In genomic region chr7:1736469-1736817, GRCh38 we compare ENCODE assay signal across 24 cellular contexts.
"Had no signal": no experiment of that assay in that cellular context is flagged by ENCODE, and none has a peak within 500 bp of the region (broad histone marks: within the 10 kb centered on the region; RNA-seq: fewer than 3 reads in every experiment).

No MANE protein-coding gene starts in this region.

- H3K4me3 ChIP-seq: hepatocyte, lower lobe of right lung, ovary, right atrium auricular region, skin epidermis, stomach, testis, thyroid gland, transverse colon, upper lobe of left lung had no signal

- H3K27me3 ChIP-seq: hepatocyte, ovary, right atrium auricular region, testis, thyroid gland, upper lobe of left lung had no signal

- H3K4me2 ChIP-seq: hepatocyte had no signal

- H3K4me1 ChIP-seq: stomach, testis, thyroid gland, transverse colon had no signal

- H2AFZ ChIP-seq: hepatocyte had no signal

- H3K79me2 ChIP-seq: hepatocyte had no signal

- ATAC-seq: left cardiac atrium; left lobe of liver; lower lobe of right lung; naive thymus-derived CD8-positive, alpha-beta T cell; sciatic nerve; stimulated activated naive B cell treated with anti-CD40 and anti-IgM and Interleukin-4, amounts not matched to agents 10 μg/mL and 1 μg/mL and 100 μg/mL, for 72 hours; stimulated activated naive CD8-positive, alpha-beta T cell treated with anti-CD3 and anti-CD28 coated beads, Interleukin-15, Interleukin-2, amounts not matched to agents 100 U/mL and 50 U/mL, for 24 hours had no signal

- H3K27ac ChIP-seq: hepatocyte, lower lobe of right lung, ovary, right atrium auricular region, skin epidermis, stomach, testis, thyroid gland, transverse colon, upper lobe of left lung had no signal

- DNase-seq: islet precursor cell; kidney glomerular epithelial cell; left cardiac atrium; lower lobe of right lung; mammary epithelial cell; mesenchymal stem cell; naive thymus-derived CD8-positive, alpha-beta T cell; ovary; stimulated activated CD4-positive, alpha-beta T cell treated with anti-CD3 and anti-CD28 coated beads, Interleukin-12 subunit alpha, Interleukin-12 subunit beta, amount 100 ng/mL, for 4 hours; stimulated activated CD4-positive, alpha-beta T cell treated with anti-CD3 and anti-CD28 coated beads, Interleukin-15, amount 100 ng/mL, for 24 hours; stimulated activated CD4-positive, alpha-beta T cell treated with anti-CD3 and anti-CD28 coated beads, Interleukin-2, amount 100 ng/mL, for 24 hours; stimulated activated CD4-positive, alpha-beta T cell treated with anti-CD3 and anti-CD28 coated beads, Interleukin-4, amount 100 ng/mL, for 1 hour; stimulated activated naive B cell treated with anti-CD40 and anti-IgM and Interleukin-4, amounts not matched to agents 10 μg/mL and 1 μg/mL and 100 μg/mL, for 72 hours; stimulated activated naive CD8-positive, alpha-beta T cell treated with anti-CD3 and anti-CD28 coated beads, Interleukin-15, Interleukin-2, amounts not matched to agents 100 U/mL and 50 U/mL, for 24 hours; stomach; testis; thyroid gland; transverse colon had no signal

- H3K9me3 ChIP-seq: lower lobe of right lung, ovary, right atrium auricular region, stomach, testis, thyroid gland, transverse colon, upper lobe of left lung had no signal

- H3K36me3 ChIP-seq: lower lobe of right lung, ovary, right atrium auricular region, stomach, thyroid gland, transverse colon, upper lobe of left lung had no signal
